In the genomic region with DNA sequence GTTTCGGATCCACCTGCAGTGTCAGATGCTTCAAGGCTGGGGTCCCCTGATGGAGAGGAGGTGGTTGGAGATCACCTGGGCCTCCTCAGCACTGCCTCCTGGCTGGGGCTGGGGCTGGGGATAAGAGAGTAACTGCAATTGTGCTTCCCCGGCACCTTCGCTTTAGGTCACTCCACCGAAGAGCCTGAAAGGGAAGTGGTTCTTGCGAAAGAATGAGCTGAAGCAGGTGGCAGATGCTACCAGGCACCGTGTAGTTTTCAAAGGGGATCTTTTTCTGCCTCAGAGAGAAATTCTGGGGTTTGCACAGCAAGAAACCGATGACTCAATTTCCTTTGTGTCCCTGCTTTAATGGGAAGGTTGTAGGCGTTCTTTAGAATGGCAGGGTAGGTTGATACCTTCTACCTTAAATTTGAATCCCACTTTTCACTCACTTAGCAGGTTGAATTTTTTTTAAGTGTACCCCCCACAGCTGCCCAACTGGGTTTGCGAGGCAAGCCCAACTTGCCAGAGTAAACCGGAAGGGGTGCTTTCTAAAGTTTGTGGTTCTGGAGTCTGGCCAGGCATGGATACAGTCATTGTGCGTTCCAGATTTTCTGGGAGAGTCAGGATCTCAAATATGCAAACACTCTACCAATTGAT, we compare ENCODE assay signal across 8 cellular contexts. TPM values are rescaled to one million over a fixed set of nuclear protein-coding genes. Genes with fewer than 3 reads are reported as not detected.
DNase-seq lines count a peak whose midpoint lies in the region; ATAC-seq, FAIRE-seq and TF ChIP-seq lines count a peak whose summit lies in the region.

No MANE protein-coding gene starts in this region.

- peak; percentile 42 for ATAC-seq in GM21381 (IDR thresholded peaks at IDR 0.05; ENCODE audit: unreplicated experiment)

- H3K79me2 ChIP-seq in endothelial cell of umbilical vein (ENCODE audit: control insufficient read depth, insufficient read depth, low read length), result peaks cover 97% of the 10 kb centered on the region

- DNase-seq in DMS79 (lab: John Stamatoyannopoulos, UW) (peak; percentile 41), HS-27A (ENCODE audit: low read depth) (peak; percentile 92), endothelial cell of umbilical vein (ENCODE audit: low read depth, low spot score) (no peak), kidney glomerular epithelial cell (lab: John Stamatoyannopoulos, UW) (no peak), adrenal gland (no peak)
- peak; percentile 66 for DNase-seq in activated CD4-positive, CD25-positive, alpha-beta regulatory T cell treated with anti-CD3 and anti-CD28 coated beads, Interleukin-2, amount 50 U/mL, for 72 hours
- peak; percentile 45 to 70 for DNase-seq in stimulated activated CD4-positive, alpha-beta T cell treated with anti-CD3 and anti-CD28 coated beads, Interleukin-4, amount 100 ng/mL, for 4 hours

- dilution Hi-C loops in endothelial cell of umbilical vein (cut with MboI; ENCODE audit: extremely low pct_ligation_motif_present, low sequenced_read_pairs), result no loop called here

- TF ChIP-seq CTCF in endothelial cell of umbilical vein (IDR thresholded peaks at IDR 0.05; ENCODE audit: extremely low read depth in 1 of 2, insufficient read depth in 1 of 2, low read depth in 1 of 2, low read length in 2 of 2), result no peak
- no peak for TF ChIP-seq CTCF in adrenal gland (IDR thresholded peaks at IDR 0.05)

- H3K9me3 ChIP-seq in endothelial cell of umbilical vein (replicated peaks; ENCODE audit: control insufficient read depth, insufficient read depth, low read length), result no peaks in the 10 kb centered on the region
- no peaks in the 10 kb centered on the region for H3K9me3 ChIP-seq in adrenal gland (replicated peaks in 1 of 3)

- WGBS in adrenal gland, 4 donors, result 56 to 71% (median 63%) methylated on average over 11 of the region's 11 CpGs

- no peak overlapping the region for H3K4me2 ChIP-seq in endothelial cell of umbilical vein (ENCODE audit: insufficient read depth, low read length)

- intact Hi-C loops in endothelial cell of umbilical vein (cut with micrococcal nuclease), result loop anchor here (5.0 kb wide), 1 partner anchor 217 kb away; no protein-coding TSS in a partner anchor
- intact Hi-C loops in adrenal gland (cut with DNase I), result no loop called here

- no peak for TF ChIP-seq POLR2A in endothelial cell of umbilical vein (IDR thresholded peaks at IDR 0.05; ENCODE audit: low read depth, low read length)
- no peak for TF ChIP-seq POLR2A in adrenal gland (IDR thresholded peaks at IDR 0.05)

- H3K4me3 ChIP-seq in endothelial cell of umbilical vein (replicated peaks in 1 of 3; ENCODE audit: insufficient read depth in 1 of 3, low read depth in 1 of 3, low read length in 3 of 3) (no peak overlapping the region), adrenal gland (no peak overlapping the region)

- H3K9ac ChIP-seq in endothelial cell of umbilical vein (replicated peaks; ENCODE audit: extremely low read depth, insufficient read depth, low read length), result no peak overlapping the region

- BruUV-seq in endothelial cell of umbilical vein (replicated peaks; lab: Mats Ljungman, UMichigan), result no TSS peak

- no peaks in the 10 kb centered on the region for H3K9me1 ChIP-seq in endothelial cell of umbilical vein (replicated peaks; ENCODE audit: control insufficient read depth, extremely low read depth, insufficient read depth, low read length)

- H2AFZ ChIP-seq in endothelial cell of umbilical vein (ENCODE audit: low read depth, low read length), result no peak overlapping the region

- H3K27ac ChIP-seq in endothelial cell of umbilical vein (ENCODE audit: insufficient read depth, low read depth, low read length), result no peak overlapping the region
- H3K27ac ChIP-seq in adrenal gland, result no peak overlapping the region

- POLR2A ChIA-PET in endothelial cell of umbilical vein (lab: Charles Lee), result no interaction called here

- CTCF ChIA-PET in endothelial cell of umbilical vein (lab: Charles Lee), result no interaction called here

- H3K27me3 ChIP-seq in endothelial cell of umbilical vein (ENCODE audit: control insufficient read depth in 2 of 2, insufficient read depth in 2 of 2, low read length in 2 of 2), result peaks cover 0 to 5% of the 10 kb centered on the region in 2 experiments
- no peaks in the 10 kb centered on the region for H3K27me3 ChIP-seq in adrenal gland

- peak; percentile 8 for FAIRE-seq in endothelial cell of umbilical vein (lab: Jason Lieb, UNC)

- H3K36me3 ChIP-seq in endothelial cell of umbilical vein (ENCODE audit: control insufficient read depth in 2 of 2, extremely low read depth in 1 of 2, insufficient read depth in 2 of 2, low read length in 2 of 2) (no peaks in the 10 kb centered on the region), adrenal gland (replicated peaks in 1 of 2) (no peaks in the 10 kb centered on the region)

- H3K4me1 ChIP-seq in endothelial cell of umbilical vein (ENCODE audit: control insufficient read depth, extremely low read depth, insufficient read depth, low read length) (peaks cover 25% of the 10 kb centered on the region), adrenal gland (replicated peaks in 1 of 2) (peaks cover 0 to 14% of the 10 kb centered on the region in 2 donors)

- H4K20me1 ChIP-seq in endothelial cell of umbilical vein (replicated peaks; ENCODE audit: control insufficient read depth, extremely low read depth, insufficient read depth, low read length), result no peaks in the 10 kb centered on the region

TF ChIP-seq in endothelial cell of umbilical vein, 7 proteins besides CTCF, POLR2A, EP300 and RAD21:
- TF ChIP-seq FOS (IDR thresholded peaks at IDR 0.05; ENCODE audit: borderline replicate concordance, insufficient read depth, low read length) (no peak), EZH2 (IDR thresholded peaks at IDR 0.05; ENCODE audit: borderline replicate concordance, low read depth, low read length, severe bottlenecking) (no peak), JUN (IDR thresholded peaks at IDR 0.05; ENCODE audit: borderline replicate concordance, insufficient read depth, insufficient read length, low read depth) (no peak), GATA2 (IDR thresholded peaks at IDR 0.05; ENCODE audit: insufficient read depth, insufficient read length, low read depth, low read length) (no peak), MYC (IDR thresholded peaks at IDR 0.05; ENCODE audit: low read depth, low read length) (no peak), POLR2AphosphoS5 (IDR thresholded peaks at IDR 0.05; ENCODE audit: insufficient read depth, low read depth, low read length) (no peak)
- TF ChIP-seq, protein P1, sequence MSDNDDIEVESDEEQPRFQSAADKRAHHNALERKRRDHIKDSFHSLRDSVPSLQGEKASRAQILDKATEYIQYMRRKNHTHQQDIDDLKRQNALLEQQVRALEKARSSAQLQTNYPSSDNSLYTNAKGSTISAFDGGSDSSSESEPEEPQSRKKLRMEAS (IDR thresholded peaks at IDR 0.05; ENCODE audit: insufficient read depth, insufficient read length), result no peak

RNA-seq across cellular contexts. Expression of a gene that starts 5.3 kb away (rescaled TPM):
- total RNA-seq in endothelial cell of umbilical vein (26.3 and 68.3 TPM in 2 replicates), adrenal gland (100 to 1,000 TPM in 2 of 8 donors, 10 to 100 TPM in 6; 65.3 to 110 (median 83.2) TPM)
- polyA plus RNA-seq in endothelial cell of umbilical vein (25.5 and 27.5 TPM in 2 replicates), adrenal gland (10 to 100 TPM; 20.2 to 81.2 (median 32.5) TPM)
- 42.8 and 46.3 TPM in 2 replicates for polyA plus RNA-seq in endothelial cell of umbilical vein (2011; cell fraction: cytosol; rRNA removed)
- 27.3 and 33.4 TPM in 2 replicates for polyA plus RNA-seq in endothelial cell of umbilical vein (2011; cell fraction: nucleus; rRNA removed)
- polyA plus RNA-seq in endothelial cell of umbilical vein (2012), result 458 and 487 TPM in 2 replicates
- polyA minus RNA-seq in endothelial cell of umbilical vein, result 41.8 and 46.8 TPM in 2 replicates
- polyA minus RNA-seq in endothelial cell of umbilical vein (2011; cell fraction: cytosol; rRNA and poly(A)+ RNA removed), result 191 TPM
- 28.1 and 51.4 TPM in 2 replicates for polyA minus RNA-seq in endothelial cell of umbilical vein (2011; cell fraction: nucleus; rRNA and poly(A)+ RNA removed)

Comparison
In these comparisons a context has a peak if more than half of its experiments do, and no peak if none do; other contexts are left out.
1. DNase-seq: peak in DMS79 (single experiment), HS-27A (single experiment), activated CD4-positive, CD25-positive, alpha-beta regulatory T cell treated with anti-CD3 and anti-CD28 coated beads, Interleukin-2, amount 50 U/mL, for 72 hours (single experiment) and stimulated activated CD4-positive, alpha-beta T cell treated with anti-CD3 and anti-CD28 coated beads, Interleukin-4, amount 100 ng/mL, for 4 hours (2 of 2); none in endothelial cell of umbilical vein (single experiment), kidney glomerular epithelial cell (single experiment) and adrenal gland (0 of 7).